Comparison of ENCODE assay signal across 10 cellular contexts in the genomic region with DNA sequence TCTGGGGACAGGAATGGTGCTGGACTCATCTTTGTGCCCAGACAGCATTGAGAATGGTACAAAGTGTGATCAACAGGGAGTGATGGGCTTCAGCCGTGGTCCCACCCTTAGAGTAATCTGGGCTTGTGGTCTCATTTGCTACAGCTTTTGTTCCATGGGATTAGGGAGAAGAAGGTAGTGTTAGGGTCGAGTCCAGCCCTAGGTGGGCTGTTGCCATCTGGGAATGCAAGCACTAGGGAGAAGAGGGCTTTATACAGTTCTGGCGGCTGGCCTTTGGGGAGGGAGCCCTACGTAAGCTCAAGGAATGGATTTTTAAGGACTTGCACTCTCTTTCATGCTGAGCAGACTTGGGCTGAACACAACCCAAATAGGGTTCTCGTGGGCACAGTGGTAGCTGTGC. TPM values are rescaled to one million over a fixed set of nuclear protein-coding genes. Genes with fewer than 3 reads are reported as not detected.
A peak's percentile ranks its signal among the peaks of the same experiment; 100 is the strongest.
DNase-seq lines count a peak whose midpoint lies in the region; ATAC-seq and TF ChIP-seq lines count a peak whose summit lies in the region.
"Had no signal": no experiment of that assay in that cellular context is flagged by ENCODE, and none has a peak within 500 bp of the region (broad histone marks: within the 10 kb centered on the region; RNA-seq: fewer than 3 reads in every experiment).

No MANE protein-coding gene starts in this region.

- H3K27ac ChIP-seq in gastrocnemius medialis, result peak overlapping the region; percentile 47 to 75 (median 74)

- peak overlapping the region; percentile 24; the same call in 1 of the 2 replicates for H3K4me3 ChIP-seq in iPS-18c (ENCODE audit: insufficient read depth, low read depth, low read length)
- H3K4me3 ChIP-seq in gastrocnemius medialis, result peak overlapping the region in 3 of 4 donors; percentile 6 to 67 (median 11)

- POLR2A ChIA-PET in WTC11 (lab: Charles Lee), result interaction anchor here (0.8 to 6.7 kb wide), 4 partner anchors 7 to 169 kb away, joined by 3 to 52 read pairs (median 4); a partner anchor contains a TSS

- TF ChIP-seq CTCF in Calu3 (IDR thresholded peaks at IDR 0.05; ENCODE audit: unreplicated experiment) (no peak), WTC11 (IDR thresholded peaks at IDR 0.05) (no peak), gastrocnemius medialis (IDR thresholded peaks at IDR 0.05 in 4 of 5, conservative IDR thresholded peaks at IDR 0.05 in 1 of 5) (no peak)

- ATAC-seq in WTC11 (no peak), gastrocnemius medialis (no peak)

- H3K9me3 Mint-ChIP-seq in Calu3 (ENCODE audit: low read depth, unreplicated experiment) (peaks cover 3% of the 10 kb centered on the region), WTC11 (peaks cover 25% of the 10 kb centered on the region)

- no peaks in the 10 kb centered on the region for H3K27me3 ChIP-seq in gastrocnemius medialis

- CTCF ChIA-PET in Calu3 (lab: Charles Lee) (interaction anchor here (1.6 to 1.7 kb wide), 2 partner anchors 10 to 17 kb away, joined by 4 read pairs; no protein-coding TSS in a partner anchor), WTC11 (lab: Charles Lee) (interaction anchor here (1.0 to 5.9 kb wide), 6 partner anchors 8 to 198 kb away, joined by 3 to 40 read pairs (median 6); no protein-coding TSS in a partner anchor)

- DNase-seq in Calu3, result no peak
- DNase-seq in WTC11 (ENCODE audit: low spot score), result no peak
- DNase-seq in gastrocnemius medialis, result no peak
- DNase-seq in KG1 (lab: John Stamatoyannopoulos, UW), result no peak
- no peak for DNase-seq in LoVo (ENCODE audit: low spot score)
- DNase-seq in stimulated activated CD8-positive, alpha-beta memory T cell treated with anti-CD3 and anti-CD28 coated beads, Interleukin-4, amount 100 ng/mL, for 48 hours, result no peak
- no peak for DNase-seq in NCI-H1105 (lab: John Stamatoyannopoulos, UW)
- DNase-seq: NCI-H1092 treated with DMSO at 0.1 percent for 48 hours; stimulated activated naive B cell treated with anti-CD40 and anti-IgM and Interleukin-4, amounts not matched to agents 10 μg/mL and 1 μg/mL and 100 μg/mL, for 72 hours had no signal

- H3K4me1 Mint-ChIP-seq in Calu3 (ENCODE audit: low read depth, unreplicated experiment) (peaks cover 45% of the 10 kb centered on the region), WTC11 (peaks cover 63% of the 10 kb centered on the region)

- no peaks in the 10 kb centered on the region for H3K9me3 ChIP-seq in iPS-18c (ENCODE audit: control insufficient read depth, insufficient read depth, low read length)
- H3K9me3 ChIP-seq in gastrocnemius medialis, result peaks cover 0 to 2% (median 0%) of the 10 kb centered on the region in 3 donors

- peaks cover 5 to 7% of the 10 kb centered on the region in 2 donors for H3K4me1 ChIP-seq in gastrocnemius medialis

- TF ChIP-seq POLR2A in gastrocnemius medialis (IDR thresholded peaks at IDR 0.05), result no peak

- H3K36me3 ChIP-seq in gastrocnemius medialis, result no peaks in the 10 kb centered on the region

- H3K4me3 Mint-ChIP-seq in Calu3 (ENCODE audit: low read depth, unreplicated experiment) (peak overlapping the region; percentile 61), WTC11 (peak overlapping the region; percentile 84)

- BruUV-seq in Calu3 (replicated peaks; lab: Mats Ljungman, UMichigan), result no TSS peak

- no peaks in the 10 kb centered on the region for H3K27me3 Mint-ChIP-seq in Calu3 (ENCODE audit: unreplicated experiment)
- peaks cover 18% of the 10 kb centered on the region for H3K27me3 Mint-ChIP-seq in WTC11 (ENCODE audit: low read depth)

- in situ Hi-C loops in gastrocnemius medialis (cut with MboI; ENCODE audit: low sequenced_read_pairs in 4 of 4), result no loop called here

- H3K27ac Mint-ChIP-seq in Calu3 (ENCODE audit: unreplicated experiment), result peak overlapping the region; percentile 39
- 0 out of 2 replicates have a peak overlapping the region, but pooled peaks have one; percentile 2 for H3K27ac Mint-ChIP-seq in WTC11
- H3K27ac Mint-ChIP-seq: stimulated activated naive B cell treated with anti-CD40 and anti-IgM and Interleukin-4, amounts not matched to agents 10 μg/mL and 1 μg/mL and 100 μg/mL, for 72 hours had no signal

- intact Hi-C loops in Calu3 (cut with micrococcal nuclease; ENCODE audit: unreplicated experiment), result loop anchor here (5.0 kb wide), 1 partner anchor 53 kb away; no protein-coding TSS in a partner anchor
- intact Hi-C loops in gastrocnemius medialis (cut with DNase I; ENCODE audit: low total_unique reads), result no loop called here

- peaks cover 34% of the 10 kb centered on the region for H3K36me3 Mint-ChIP-seq in Calu3 (ENCODE audit: insufficient read depth, unreplicated experiment)
- H3K36me3 Mint-ChIP-seq in WTC11, result peaks cover 30% of the 10 kb centered on the region

TF ChIP-seq in WTC11, 78 proteins besides CTCF, POLR2A, EP300 and RAD21:
- no peak for TF ChIP-seq ZNF263 (CRISPR knock-in tag; IDR thresholded peaks at IDR 0.05; ENCODE audit: low read depth)
- no peak for TF ChIP-seq FOXJ3 (CRISPR knock-in tag; IDR thresholded peaks at IDR 0.05; ENCODE audit: borderline replicate concordance)
- TF ChIP-seq, protein P1, sequence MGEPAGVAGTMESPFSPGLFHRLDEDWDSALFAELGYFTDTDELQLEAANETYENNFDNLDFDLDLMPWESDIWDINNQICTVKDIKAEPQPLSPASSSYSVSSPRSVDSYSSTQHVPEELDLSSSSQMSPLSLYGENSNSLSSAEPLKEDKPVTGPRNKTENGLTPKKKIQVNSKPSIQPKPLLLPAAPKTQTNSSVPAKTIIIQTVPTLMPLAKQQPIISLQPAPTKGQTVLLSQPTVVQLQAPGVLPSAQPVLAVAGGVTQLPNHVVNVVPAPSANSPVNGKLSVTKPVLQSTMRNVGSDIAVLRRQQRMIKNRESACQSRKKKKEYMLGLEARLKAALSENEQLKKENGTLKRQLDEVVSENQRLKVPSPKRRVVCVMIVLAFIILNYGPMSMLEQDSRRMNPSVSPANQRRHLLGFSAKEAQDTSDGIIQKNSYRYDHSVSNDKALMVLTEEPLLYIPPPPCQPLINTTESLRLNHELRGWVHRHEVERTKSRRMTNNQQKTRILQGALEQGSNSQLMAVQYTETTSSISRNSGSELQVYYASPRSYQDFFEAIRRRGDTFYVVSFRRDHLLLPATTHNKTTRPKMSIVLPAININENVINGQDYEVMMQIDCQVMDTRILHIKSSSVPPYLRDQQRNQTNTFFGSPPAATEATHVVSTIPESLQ (CRISPR knock-in tag; IDR thresholded peaks at IDR 0.05), result no peak

RNA-seq across cellular contexts. Expression of a gene that starts 4.9 kb away (rescaled TPM):
- total RNA-seq in Calu3 (2022) (39.0 and 53.6 TPM in 2 replicates), WTC11 (2021) (70.6 to 75.3 TPM (median 71.8 TPM) in 3 replicates), gastrocnemius medialis (10 to 100 TPM in 3 of 4 donors, 1 to 10 TPM in 1; 8.8 to 18.8 (median 14.5) TPM)
